1 cellular context compared by ENCODE assay signal in the genomic region with DNA sequence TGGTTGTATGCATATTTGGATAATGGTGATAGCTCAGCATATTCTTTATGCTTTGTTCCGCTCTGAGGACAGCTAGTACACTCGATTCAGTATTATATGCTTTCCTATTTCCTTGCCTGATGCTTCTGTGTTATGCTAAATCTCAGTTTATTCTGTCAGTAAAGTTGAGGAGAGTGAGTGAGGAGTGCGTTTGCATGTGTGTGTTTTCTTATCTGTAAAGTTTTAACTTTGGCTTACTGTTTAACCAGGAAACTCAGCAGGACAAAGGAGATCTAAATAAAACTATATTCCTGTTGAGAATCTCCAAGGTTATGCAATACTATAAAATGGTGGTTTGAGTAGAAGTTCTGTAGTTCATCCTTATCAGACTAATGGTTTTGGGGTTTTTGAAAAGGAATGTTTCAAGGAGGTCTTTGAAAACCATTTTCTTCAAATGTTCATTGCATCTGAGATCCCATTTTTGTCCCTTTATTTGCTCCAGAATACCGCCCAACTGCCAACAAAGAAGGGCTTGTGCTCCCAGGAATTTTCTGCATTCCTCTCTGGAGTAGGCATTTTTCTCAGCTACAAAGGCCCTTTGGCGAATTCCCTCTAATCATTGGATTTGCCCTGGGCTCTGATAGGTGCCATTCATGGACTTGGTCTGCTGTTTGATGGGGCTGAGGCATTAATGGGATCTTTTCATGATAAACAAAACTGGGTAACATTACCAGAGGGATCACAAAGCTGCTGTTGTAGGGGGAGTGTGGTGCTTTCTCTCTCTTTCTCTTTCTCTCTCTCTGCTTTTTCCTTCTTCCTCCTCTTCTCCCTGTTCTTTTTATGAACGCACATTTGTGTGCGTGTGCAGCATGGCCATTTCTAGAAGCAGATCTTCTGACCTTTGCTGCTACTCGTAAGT.
TF ChIP-seq lines count a peak whose summit lies in the region.

No MANE protein-coding gene starts in this region.

TF ChIP-seq in IMR-90, 13 proteins besides CTCF, POLR2A, EP300 and RAD21:
- TF ChIP-seq CEBPB (IDR thresholded peaks at IDR 0.05; ENCODE audit: low read depth, low read length) (peak; percentile 81), ELK1 (IDR thresholded peaks at IDR 0.05; ENCODE audit: borderline replicate concordance, low read depth, low read length) (no peak)
